ENCODE assay signal across 18 cellular contexts in the genomic region with DNA sequence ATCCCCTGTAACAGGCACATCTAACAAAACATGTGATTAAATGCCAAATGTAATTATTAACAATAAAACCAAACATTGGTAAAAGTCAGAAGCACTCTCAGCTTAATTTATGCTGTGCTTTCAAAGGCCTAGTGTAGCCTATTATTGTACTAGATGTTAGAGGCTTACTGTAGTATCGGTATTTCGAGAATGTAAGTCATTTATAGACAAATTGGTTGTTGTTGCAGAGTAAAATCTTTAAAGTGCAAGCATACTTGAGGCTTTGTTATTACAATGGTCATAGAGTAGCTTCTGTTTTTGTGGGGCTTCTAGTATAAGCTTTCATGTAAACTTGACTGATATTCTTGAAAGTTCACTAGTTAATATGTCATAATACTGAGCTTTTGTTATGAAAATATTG.
"Had no signal": no experiment of that assay in that cellular context is flagged by ENCODE, and none has a peak within 500 bp of the region (broad histone marks: within the 10 kb centered on the region; RNA-seq: fewer than 3 reads in every experiment).

No MANE protein-coding gene starts in this region.

- H3K4me1 ChIP-seq: thyroid gland had no signal

- H3K4me3 ChIP-seq: lung, thyroid gland had no signal

- H3K27ac ChIP-seq: thyroid gland had no signal

- H3K9me3 ChIP-seq: thyroid gland had no signal

- DNase-seq: activated B cell treated with CpG ODN at 0.5 μM for 24 hours; activated CD4-positive, alpha-beta memory T cell treated with anti-CD3 and anti-CD28 coated beads for 36 hours; activated CD4-positive, alpha-beta T cell treated with anti-CD3 and anti-CD28 coated beads for 4 hours; activated T-cell treated with anti-CD3 and anti-CD28 coated beads for 4 hours; dermis blood vessel endothelial cell; effector memory CD8-positive, alpha-beta T cell; foreskin fibroblast; glutamatergic neuron; hippocampal formation; islet precursor cell; left colon; nucleus accumbens; stimulated activated CD4-positive, alpha-beta T cell treated with anti-CD3 and anti-CD28 coated beads, Interleukin-12 subunit alpha, Interleukin-12 subunit beta, amount 100 ng/mL, for 4 hours; stimulated activated CD4-positive, alpha-beta T cell treated with anti-CD3 and anti-CD28 coated beads, Interleukin-1b, Interleukin-23, amount 100 ng/mL, for 48 hours; stimulated activated naive CD4-positive, alpha-beta T cell treated with Interleukin-2 at 50 U/mL for 16 hours; thyroid gland had no signal

- H3K27me3 ChIP-seq: thyroid gland had no signal

- ATAC-seq: effector memory CD8-positive, alpha-beta T cell; left colon; natural killer cell treated with Interleukin-12 subunit alpha and Interleukin-12 subunit beta and Interleukin-15 and Interleukin-18, amount 100 ng/mL, for 72 hours had no signal

- H3K36me3 ChIP-seq: thyroid gland had no signal
